ENCODE assay signal across 8 cellular contexts in the genomic region with DNA sequence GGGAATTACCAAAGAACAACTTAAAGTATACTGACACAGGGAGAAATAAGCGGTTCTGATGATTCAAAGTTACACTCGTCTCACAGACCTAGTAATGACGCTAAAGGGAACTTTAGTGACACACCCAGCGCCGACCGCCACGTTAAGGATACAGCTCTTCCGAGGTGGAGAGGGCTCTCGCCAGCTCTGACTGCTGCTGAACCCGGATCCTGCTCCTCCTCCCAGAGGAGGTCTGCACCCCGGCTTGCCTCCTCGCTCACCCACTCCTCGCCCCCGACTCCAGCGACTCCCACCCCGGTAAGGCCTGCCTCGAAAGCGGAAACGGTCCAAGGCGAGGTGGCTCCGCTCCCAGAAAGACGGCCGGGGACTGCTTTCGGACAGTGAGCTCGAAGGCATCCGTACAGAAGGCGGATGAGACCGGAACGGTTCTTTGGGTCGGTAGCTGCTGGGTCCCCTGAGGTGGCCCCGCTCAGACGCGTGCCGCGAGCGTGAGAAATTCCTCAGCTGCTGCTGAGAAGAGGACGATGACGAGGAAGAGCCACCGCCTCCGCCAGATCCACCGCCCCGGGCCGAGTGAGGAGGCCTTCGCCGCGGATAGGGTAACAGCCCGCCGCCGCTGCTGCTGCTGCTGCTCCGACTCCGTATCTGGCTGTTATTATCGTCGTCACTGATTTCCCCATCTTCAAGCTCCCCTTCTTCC. TPM values are rescaled to one million over a fixed set of nuclear protein-coding genes. Genes with fewer than 3 reads are reported as not detected.
A peak's percentile ranks its signal among the peaks of the same experiment; 100 is the strongest.
DNase-seq lines count a peak whose midpoint lies in the region; ATAC-seq and TF ChIP-seq lines count a peak whose summit lies in the region.

No MANE protein-coding gene starts in this region.

- peak overlapping the region; percentile 93 to 100 (median 98) for H3K4me3 Mint-ChIP-seq in T-cell

- no peaks in the 10 kb centered on the region for H3K27me3 ChIP-seq in right atrium auricular region
- no peaks in the 10 kb centered on the region for H3K27me3 ChIP-seq in vagina

- peaks cover 15% of the 10 kb centered on the region for H3K36me3 ChIP-seq in right atrium auricular region
- peaks cover 0 to 17% of the 10 kb centered on the region in 2 donors for H3K36me3 ChIP-seq in vagina

- peak overlapping the region; percentile 93 to 99 for H3K27ac Mint-ChIP-seq in T-cell

- in situ Hi-C loops in Caki2 (cut with HindIII; ENCODE audit: low pct_unique_long_range_greater_than_20kb, low sequenced_read_pairs) = loop anchor here (5.0 kb wide), 1 partner anchor 84 kb away; no protein-coding TSS in a partner anchor

- H3K4me1 ChIP-seq in right atrium auricular region (peaks cover 0 to 29% of the 10 kb centered on the region in 2 donors), vagina (peaks cover 42% of the 10 kb centered on the region)

- H3K27ac ChIP-seq in adipose tissue (ENCODE audit: low read depth, low read length) = peak overlapping the region; percentile 92
- H3K27ac ChIP-seq in right atrium auricular region = peak overlapping the region; percentile 94 to 97
- peak overlapping the region; percentile 94 for H3K27ac ChIP-seq in vagina

- H3K4me3 ChIP-seq in right atrium auricular region (peak overlapping the region; percentile 81 to 85), vagina (peak overlapping the region; percentile 82 to 96)

- no peaks in the 10 kb centered on the region for H3K9me3 ChIP-seq in right atrium auricular region
- no peaks in the 10 kb centered on the region for H3K9me3 ChIP-seq in vagina

- TF ChIP-seq CTCF in right atrium auricular region (IDR thresholded peaks at IDR 0.05) (no peak), vagina (IDR thresholded peaks at IDR 0.05) (no peak)

- peak; percentile 20 for ATAC-seq in GM21381 (IDR thresholded peaks at IDR 0.05; ENCODE audit: unreplicated experiment)
- peak; percentile 39 to 58 (median 46) for ATAC-seq in T-cell (replicated peaks in 1 of 4)

- no peak for TF ChIP-seq POLR2A in vagina (IDR thresholded peaks at IDR 0.05)

- peaks cover 57 to 61% (median 60%) of the 10 kb centered on the region in 3 donors for H3K4me1 Mint-ChIP-seq in T-cell

- POLR2A ChIA-PET in T-cell (lab: Charles Lee) = interaction anchor here (0.5 to 3.2 kb wide), 19 partner anchors 10 to 214 kb away, joined by 3 to 57 read pairs (median 4); a partner anchor contains a TSS

- no peaks in the 10 kb centered on the region for H3K27me3 Mint-ChIP-seq in T-cell

- intact Hi-C loops in vagina (cut with DNase I) = loop anchor here (10.0 kb wide), 1 partner anchor 92 kb away; a partner anchor contains a TSS

- CTCF ChIA-PET in T-cell (lab: Charles Lee) = interaction anchor here (0.8 to 3.5 kb wide), 10 partner anchors 18 to 91 kb away, joined by 3 to 46 read pairs (median 3); a partner anchor contains a TSS

- 0 to 1% (median 0%) methylated on average over 53 of the region's 53 CpGs for WGBS in adipose tissue, 3 donors

- DNase-seq in Caki2 (ENCODE audit: low read depth) = peak; percentile 65
- DNase-seq in HT-29 (ENCODE audit: low spot score) = peak; percentile 72
- peak; percentile 49 to 84 (median 76) for DNase-seq in T-cell
- DNase-seq in right atrium auricular region (ENCODE audit: low spot score) = peak; percentile 70
- peak; percentile 59 for DNase-seq in renal cortical epithelial cell (ENCODE audit: low read depth)
- no peak for DNase-seq in vagina (ENCODE audit: extremely low spot score in 2 of 2)

- H3K9me3 Mint-ChIP-seq in T-cell = peaks cover 0 to 4% (median 0%) of the 10 kb centered on the region in 3 donors

- peaks cover 31% of the 10 kb centered on the region for H3K36me3 Mint-ChIP-seq in T-cell

RNA-seq across cellular contexts. Expression of a gene that starts 0.6 kb away (rescaled TPM):
- total RNA-seq in Caki2 (2014; rRNA removed; shearing (Covaris generic); ENCODE audit: low replicate concordance) = 3.2 and 9.8 TPM in 2 replicates
- total RNA-seq in HT-29 (2014; rRNA removed; shearing (Covaris generic)) = 7.7 and 12.8 TPM in 2 replicates
- total RNA-seq in T-cell (100 to 1,000 TPM in 3 of 5 donors, 10 to 100 TPM in 2; 85.5 to 146 (median 106) TPM), right atrium auricular region (10 to 100 TPM; 19.5 to 22.8 TPM), renal cortical epithelial cell (14.6 and 52.7 TPM in 2 replicates), vagina (121 TPM)
- 10 to 100 TPM in 1 of 3 donors, 1 to 10 TPM in 2; 9.0 to 15.9 (median 9.0) TPM for polyA plus RNA-seq in adipose tissue

RNA-seq across cellular contexts. Expression of a gene that starts 1.1 kb away (rescaled TPM):
- total RNA-seq in Caki2 (2014; rRNA removed; shearing (Covaris generic); ENCODE audit: low replicate concordance) = 2.1 and 18.6 TPM in 2 replicates
- total RNA-seq in HT-29 (2014; rRNA removed; shearing (Covaris generic)) = 0.29 and 0.36 TPM in 2 replicates
- 10 to 100 TPM in 2 of 5 donors, 1 to 10 TPM in 3; 8.3 to 23.1 (median 8.6) TPM for total RNA-seq in T-cell
- polyA plus RNA-seq in adipose tissue = 10 to 100 TPM in 1 of 3 donors, 1 to 10 TPM in 2; 1.6 to 20.6 (median 6.2) TPM
- 1 to 10 TPM; 2.0 to 5.2 TPM for total RNA-seq in right atrium auricular region
- total RNA-seq in renal cortical epithelial cell = 1.0 and 7.1 TPM in 2 replicates
- total RNA-seq in vagina = 4.7 TPM

RNA-seq across cellular contexts. Expression of a gene that starts 22.9 kb away (rescaled TPM):
- total RNA-seq in Caki2 (2014; rRNA removed; shearing (Covaris generic); ENCODE audit: low replicate concordance) = 38.4 and 78.5 TPM in 2 replicates
- total RNA-seq in HT-29 (2014; rRNA removed; shearing (Covaris generic)) = 8.3 and 19.6 TPM in 2 replicates
- 10 to 100 TPM; 14.1 to 21.5 (median 17.7) TPM for total RNA-seq in T-cell
- 10 to 100 TPM in 1 of 3 donors, 1 to 10 TPM in 2; 5.8 to 11.0 (median 8.0) TPM for polyA plus RNA-seq in adipose tissue
- total RNA-seq in right atrium auricular region = 10 to 100 TPM; 19.5 to 20.5 TPM
- total RNA-seq in renal cortical epithelial cell = 57.5 and 59.6 TPM in 2 replicates
- 19.6 TPM for total RNA-seq in vagina

Comparison
In these comparisons a context has a peak if more than half of its experiments do, and no peak if none do; other contexts are left out.
1. DNase-seq: peak in Caki2 (single experiment), HT-29 (single experiment), T-cell (34 of 34), right atrium auricular region (single experiment) and renal cortical epithelial cell (single experiment); none in vagina (0 of 2).
2. Peak in every context shown above with its lines, with median percentiles within 50 percentile points of each other: H3K27ac ChIP-seq.